Comparison of ENCODE assay signal across 1 cellular context in the genomic region with DNA sequence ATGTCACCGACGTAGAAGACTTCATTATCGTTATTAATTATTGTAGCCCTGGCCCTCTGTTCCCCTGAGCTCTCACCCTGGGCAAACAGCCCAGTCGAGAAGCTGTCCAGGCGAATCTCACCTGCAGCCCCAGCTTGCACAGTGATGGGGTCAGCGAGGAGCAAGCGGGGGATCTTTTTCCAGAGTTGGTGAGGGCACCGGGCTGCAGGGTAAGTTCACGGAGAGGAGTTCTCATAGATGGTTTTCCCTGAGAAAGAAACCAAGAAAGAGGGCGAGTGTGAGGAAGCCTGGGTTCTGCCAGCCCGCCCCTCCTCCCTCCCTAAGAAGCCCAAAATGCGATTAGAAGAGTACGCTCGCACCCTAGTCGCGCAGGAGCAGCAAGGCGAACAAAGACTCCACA.
TF ChIP-seq lines count a peak whose summit lies in the region.

No MANE protein-coding gene starts in this region.

TF ChIP-seq in GM23338, 12 proteins besides CTCF, POLR2A, EP300 and RAD21:
- TF ChIP-seq CREB1 (CRISPR knock-in tag; IDR thresholded peaks at IDR 0.05; ENCODE audit: low read depth), result no peak
- no peak for TF ChIP-seq POLR2AphosphoS5 (IDR thresholded peaks at IDR 0.05; ENCODE audit: low read depth)
- TF ChIP-seq, protein P1, sequence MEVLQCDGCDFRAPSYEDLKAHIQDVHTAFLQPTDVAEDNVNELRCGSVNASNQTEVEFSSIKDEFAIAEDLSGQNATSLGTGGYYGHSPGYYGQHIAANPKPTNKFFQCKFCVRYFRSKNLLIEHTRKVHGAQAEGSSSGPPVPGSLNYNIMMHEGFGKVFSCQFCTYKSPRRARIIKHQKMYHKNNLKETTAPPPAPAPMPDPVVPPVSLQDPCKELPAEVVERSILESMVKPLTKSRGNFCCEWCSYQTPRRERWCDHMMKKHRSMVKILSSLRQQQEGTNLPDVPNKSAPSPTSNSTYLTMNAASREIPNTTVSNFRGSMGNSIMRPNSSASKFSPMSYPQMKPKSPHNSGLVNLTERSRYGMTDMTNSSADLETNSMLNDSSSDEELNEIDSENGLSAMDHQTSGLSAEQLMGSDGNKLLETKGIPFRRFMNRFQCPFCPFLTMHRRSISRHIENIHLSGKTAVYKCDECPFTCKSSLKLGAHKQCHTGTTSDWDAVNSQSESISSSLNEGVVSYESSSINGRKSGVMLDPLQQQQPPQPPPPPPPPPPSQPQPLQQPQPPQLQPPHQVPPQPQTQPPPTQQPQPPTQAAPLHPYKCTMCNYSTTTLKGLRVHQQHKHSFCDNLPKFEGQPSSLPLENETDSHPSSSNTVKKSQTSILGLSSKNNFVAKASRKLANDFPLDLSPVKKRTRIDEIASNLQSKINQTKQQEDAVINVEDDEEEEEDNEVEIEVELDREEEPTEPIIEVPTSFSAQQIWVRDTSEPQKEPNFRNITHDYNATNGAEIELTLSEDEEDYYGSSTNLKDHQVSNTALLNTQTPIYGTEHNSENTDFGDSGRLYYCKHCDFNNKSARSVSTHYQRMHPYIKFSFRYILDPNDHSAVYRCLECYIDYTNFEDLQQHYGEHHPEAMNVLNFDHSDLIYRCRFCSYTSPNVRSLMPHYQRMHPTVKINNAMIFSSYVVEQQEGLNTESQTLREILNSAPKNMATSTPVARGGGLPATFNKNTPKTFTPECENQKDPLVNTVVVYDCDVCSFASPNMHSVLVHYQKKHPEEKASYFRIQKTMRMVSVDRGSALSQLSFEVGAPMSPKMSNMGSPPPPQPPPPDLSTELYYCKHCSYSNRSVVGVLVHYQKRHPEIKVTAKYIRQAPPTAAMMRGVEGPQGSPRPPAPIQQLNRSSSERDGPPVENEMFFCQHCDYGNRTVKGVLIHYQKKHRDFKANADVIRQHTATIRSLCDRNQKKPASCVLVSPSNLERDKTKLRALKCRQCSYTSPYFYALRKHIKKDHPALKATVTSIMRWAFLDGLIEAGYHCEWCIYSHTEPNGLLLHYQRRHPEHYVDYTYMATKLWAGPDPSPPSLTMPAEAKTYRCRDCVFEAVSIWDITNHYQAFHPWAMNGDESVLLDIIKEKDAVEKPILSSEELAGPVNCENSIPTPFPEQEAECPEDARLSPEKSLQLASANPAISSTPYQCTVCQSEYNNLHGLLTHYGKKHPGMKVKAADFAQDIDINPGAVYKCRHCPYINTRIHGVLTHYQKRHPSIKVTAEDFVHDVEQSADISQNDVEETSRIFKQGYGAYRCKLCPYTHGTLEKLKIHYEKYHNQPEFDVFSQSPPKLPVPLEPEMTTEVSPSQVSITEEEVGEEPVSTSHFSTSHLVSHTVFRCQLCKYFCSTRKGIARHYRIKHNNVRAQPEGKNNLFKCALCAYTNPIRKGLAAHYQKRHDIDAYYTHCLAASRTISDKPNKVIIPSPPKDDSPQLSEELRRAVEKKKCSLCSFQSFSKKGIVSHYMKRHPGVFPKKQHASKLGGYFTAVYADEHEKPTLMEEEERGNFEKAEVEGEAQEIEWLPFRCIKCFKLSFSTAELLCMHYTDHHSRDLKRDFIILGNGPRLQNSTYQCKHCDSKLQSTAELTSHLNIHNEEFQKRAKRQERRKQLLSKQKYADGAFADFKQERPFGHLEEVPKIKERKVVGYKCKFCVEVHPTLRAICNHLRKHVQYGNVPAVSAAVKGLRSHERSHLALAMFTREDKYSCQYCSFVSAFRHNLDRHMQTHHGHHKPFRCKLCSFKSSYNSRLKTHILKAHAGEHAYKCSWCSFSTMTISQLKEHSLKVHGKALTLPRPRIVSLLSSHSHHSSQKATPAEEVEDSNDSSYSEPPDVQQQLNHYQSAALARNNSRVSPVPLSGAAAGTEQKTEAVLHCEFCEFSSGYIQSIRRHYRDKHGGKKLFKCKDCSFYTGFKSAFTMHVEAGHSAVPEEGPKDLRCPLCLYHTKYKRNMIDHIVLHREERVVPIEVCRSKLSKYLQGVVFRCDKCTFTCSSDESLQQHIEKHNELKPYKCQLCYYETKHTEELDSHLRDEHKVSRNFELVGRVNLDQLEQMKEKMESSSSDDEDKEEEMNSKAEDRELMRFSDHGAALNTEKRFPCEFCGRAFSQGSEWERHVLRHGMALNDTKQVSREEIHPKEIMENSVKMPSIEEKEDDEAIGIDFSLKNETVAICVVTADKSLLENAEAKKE (CRISPR knock-in tag; IDR thresholded peaks at IDR 0.05), result no peak
- no peak for TF ChIP-seq ZNF114 (CRISPR knock-in tag; IDR thresholded peaks at IDR 0.05)
- no peak for TF ChIP-seq STAT1 (IDR thresholded peaks at IDR 0.05; ENCODE audit: unreplicated experiment)
- TF ChIP-seq EZH2phosphoT487 (IDR thresholded peaks at IDR 0.05; ENCODE audit: unreplicated experiment), result no peak
